In genomic region chr7:26508917-26509316, GRCh38 we compare ENCODE assay signal across 18 cellular contexts.
DNase-seq lines count a peak whose midpoint lies in the region; ATAC-seq and TF ChIP-seq lines count a peak whose summit lies in the region.
"Had no signal": no experiment of that assay in that cellular context is flagged by ENCODE, and none has a peak within 500 bp of the region (broad histone marks: within the 10 kb centered on the region; RNA-seq: fewer than 3 reads in every experiment).

No MANE protein-coding gene starts in this region.

- H3K27ac ChIP-seq in body of pancreas (peak overlapping the region in 1 of 4 donors; percentile 31), OCI-LY7 (ENCODE audit: low read depth, low read length, poor library complexity, severe bottlenecking) (no peak overlapping the region)
- H3K27ac ChIP-seq: cardiac muscle cell, RWPE1, thoracic aorta had no signal

- ATAC-seq in body of pancreas (peak; percentile 66), HG03460 (IDR thresholded peaks at IDR 0.05; ENCODE audit: unreplicated experiment) (no peak), HG03139 (IDR thresholded peaks at IDR 0.05; ENCODE audit: unreplicated experiment) (no peak)
- ATAC-seq: activated T-cell treated with anti-CD3 and anti-CD28 coated beads, Interleukin-2, amount 50 U/mL, for 4 hours had no signal

- H3K27ac Mint-ChIP-seq in progenitor cell of endocrine pancreas: peak overlapping the region; percentile 80
- H3K27ac Mint-ChIP-seq: activated CD4-positive, alpha-beta memory T cell treated with anti-CD3 and anti-CD28 coated beads for 36 hours; activated naive CD8-positive, alpha-beta T cell treated with anti-CD3 and anti-CD28 coated beads for 36 hours; B cell had no signal

- DNase-seq in NCI-H1092 (lab: John Stamatoyannopoulos, UW) (peak; percentile 76), NCI-H510A (lab: John Stamatoyannopoulos, UW) (peak; percentile 60), body of pancreas (no peak), progenitor cell of endocrine pancreas (ENCODE audit: low spot score, unreplicated experiment) (no peak), OCI-LY7 (ENCODE audit: low spot score) (no peak)
- DNase-seq: activated CD4-positive, alpha-beta memory T cell treated with anti-CD3 and anti-CD28 coated beads for 36 hours; activated naive CD8-positive, alpha-beta T cell treated with anti-CD3 and anti-CD28 coated beads for 36 hours; activated T-cell treated with anti-CD3 and anti-CD28 coated beads, Interleukin-2, amount 50 U/mL, for 4 hours; hippocampal formation; NCI-H524 treated with DMSO at 0.1 percent for 48 hours; posterior cingulate gyrus; small intestine had no signal

- peaks cover 1% of the 10 kb centered on the region for H3K27me3 Mint-ChIP-seq in progenitor cell of endocrine pancreas

- no peaks in the 10 kb centered on the region for H3K79me2 ChIP-seq in OCI-LY7 (ENCODE audit: insufficient read depth, low read depth, low read length)

- peak overlapping the region; percentile 14 for H3K4me3 Mint-ChIP-seq in progenitor cell of endocrine pancreas (ENCODE audit: low read depth)
- H3K4me3 Mint-ChIP-seq: activated CD4-positive, alpha-beta memory T cell treated with anti-CD3 and anti-CD28 coated beads for 36 hours; activated naive CD8-positive, alpha-beta T cell treated with anti-CD3 and anti-CD28 coated beads for 36 hours; activated T-cell treated with anti-CD3 and anti-CD28 coated beads, Interleukin-2, amount 50 U/mL, for 4 hours; B cell had no signal

- TF ChIP-seq POLR2A in body of pancreas (IDR thresholded peaks at IDR 0.05): no peak

- H3K9me3 Mint-ChIP-seq in progenitor cell of endocrine pancreas (ENCODE audit: low read depth): no peaks in the 10 kb centered on the region
- H3K9me3 Mint-ChIP-seq: activated T-cell treated with anti-CD3 and anti-CD28 coated beads, Interleukin-2, amount 50 U/mL, for 4 hours had no signal

- H3K4me1 Mint-ChIP-seq in progenitor cell of endocrine pancreas (ENCODE audit: low read depth): peaks cover 37% of the 10 kb centered on the region
- H3K4me1 Mint-ChIP-seq: activated naive CD8-positive, alpha-beta T cell treated with anti-CD3 and anti-CD28 coated beads for 36 hours; B cell had no signal

- H3K9me2 ChIP-seq in OCI-LY7 (ENCODE audit: insufficient read depth, low read length): no peaks in the 10 kb centered on the region

- no peaks in the 10 kb centered on the region for H3K27me3 ChIP-seq in body of pancreas
- H3K27me3 ChIP-seq: cardiac muscle cell had no signal

- no TSS peak for BruUV-seq in OCI-LY7 (replicated peaks; lab: Mats Ljungman, UMichigan)

- intact Hi-C loops in body of pancreas (cut with DNase I): no loop called here
- intact Hi-C loops in OCI-LY7 (cut with micrococcal nuclease; ENCODE audit: unreplicated experiment): loop anchor here (10.0 kb wide), 1 partner anchor 414 kb away; no protein-coding TSS in a partner anchor

- 56 to 67% methylated on average over 5 of the region's 5 CpGs for WGBS in body of pancreas, 2 donors

- POLR2A ChIA-PET in OCI-LY7 (lab: Charles Lee): interaction anchor here (0.8 kb wide), 1 partner anchor 10 kb away, joined by 3 read pairs; no protein-coding TSS in a partner anchor

- H4K20me1 ChIP-seq in OCI-LY7 (ENCODE audit: insufficient read depth, low read length): no peaks in the 10 kb centered on the region

- no peak overlapping the region for H3K4me2 ChIP-seq in OCI-LY7 (ENCODE audit: low read length)

- no peaks in the 10 kb centered on the region for H3K36me3 Mint-ChIP-seq in progenitor cell of endocrine pancreas (ENCODE audit: insufficient read depth)
- H3K36me3 Mint-ChIP-seq: activated CD4-positive, alpha-beta memory T cell treated with anti-CD3 and anti-CD28 coated beads for 36 hours; activated naive CD8-positive, alpha-beta T cell treated with anti-CD3 and anti-CD28 coated beads for 36 hours had no signal

- H3K36me3 ChIP-seq in body of pancreas (replicated peaks in 1 of 2; ENCODE audit: insufficient read depth in 1 of 2, low read depth in 2 of 2) (no peaks in the 10 kb centered on the region), OCI-LY7 (ENCODE audit: insufficient read depth, low read length) (no peaks in the 10 kb centered on the region)
- H3K36me3 ChIP-seq: cardiac muscle cell, thoracic aorta had no signal

- CTCF ChIA-PET in OCI-LY7 (lab: Charles Lee; ENCODE audit: unreplicated experiment): no interaction called here

- H3K9me3 ChIP-seq in body of pancreas (no peaks in the 10 kb centered on the region), OCI-LY7 (ENCODE audit: low read length) (no peaks in the 10 kb centered on the region)
- H3K9me3 ChIP-seq: thoracic aorta had no signal

- peaks cover 8% of the 10 kb centered on the region for H3K4me1 ChIP-seq in body of pancreas
- no peaks in the 10 kb centered on the region for H3K4me1 ChIP-seq in OCI-LY7 (ENCODE audit: insufficient read depth, low read length, poor library complexity, severe bottlenecking)

- H3K4me3 ChIP-seq in body of pancreas (no peak overlapping the region), OCI-LY7 (ENCODE audit: low read depth, low read length, poor library complexity, severe bottlenecking) (no peak overlapping the region)
- H3K4me3 ChIP-seq: cardiac muscle cell, thoracic aorta had no signal

- no peak overlapping the region for H2AFZ ChIP-seq in OCI-LY7 (ENCODE audit: low read length)

- TF ChIP-seq CTCF in body of pancreas (IDR thresholded peaks at IDR 0.05): no peak
- TF ChIP-seq CTCF in progenitor cell of endocrine pancreas (IDR thresholded peaks at IDR 0.05; ENCODE audit: unreplicated experiment): no peak
- TF ChIP-seq CTCF in OCI-LY7 (conservative IDR thresholded peaks at IDR 0.05; ENCODE audit: low read length): no peak

Comparison
In these comparisons a context has a peak if more than half of its experiments do, and no peak if none do; other contexts are left out.
1. DNase-seq: peak in NCI-H1092 (single experiment) and NCI-H510A (single experiment); none in body of pancreas (0 of 4), progenitor cell of endocrine pancreas (single experiment) and OCI-LY7 (single experiment).